ENCODE assay signal across 22 cellular contexts in the genomic region with DNA sequence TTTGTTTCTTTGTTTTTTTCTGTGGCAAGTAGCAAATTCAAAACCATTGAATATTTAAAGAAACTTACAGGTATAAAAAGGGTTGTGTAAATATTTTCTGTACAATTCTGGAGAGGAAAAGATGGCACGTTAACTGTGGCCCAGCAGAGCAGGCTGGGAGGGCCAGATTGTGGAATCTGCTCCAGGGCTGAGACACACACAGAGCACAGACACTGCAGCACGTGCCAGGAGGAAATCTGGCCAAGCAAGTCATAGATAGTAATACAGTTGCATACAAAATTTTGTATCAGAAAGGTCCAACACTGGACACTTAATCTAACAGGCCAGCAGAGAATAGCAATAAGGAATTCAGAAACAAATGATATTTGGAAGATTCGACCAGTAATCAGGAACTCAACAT.
"Had no signal": no experiment of that assay in that cellular context is flagged by ENCODE, and none has a peak within 500 bp of the region (broad histone marks: within the 10 kb centered on the region; RNA-seq: fewer than 3 reads in every experiment).

No MANE protein-coding gene starts in this region.

- H3K36me3 ChIP-seq: sigmoid colon, uterus had no signal

- ATAC-seq: esophagus mucosa; stimulated activated naive B cell treated with anti-CD40 and anti-IgM and Interleukin-4, amounts not matched to agents 10 μg/mL and 1 μg/mL and 100 μg/mL, for 72 hours had no signal

- H3K9me3 ChIP-seq: sigmoid colon, uterus had no signal

- H3K9me3 Mint-ChIP-seq: activated naive CD4-positive, alpha-beta T cell treated with anti-CD3 and anti-CD28 coated beads for 36 hours; nephron had no signal

- H3K4me3 Mint-ChIP-seq: activated CD4-positive, alpha-beta memory T cell treated with anti-CD3 and anti-CD28 coated beads for 36 hours; activated naive CD4-positive, alpha-beta T cell treated with anti-CD3 and anti-CD28 coated beads for 36 hours; memory B cell; nephron; stimulated activated naive B cell treated with anti-CD40 and anti-IgM and Interleukin-4, amounts not matched to agents 10 μg/mL and 1 μg/mL and 100 μg/mL, for 72 hours had no signal

- H3K36me3 Mint-ChIP-seq: activated CD4-positive, alpha-beta memory T cell treated with anti-CD3 and anti-CD28 coated beads for 36 hours; memory B cell; stimulated activated naive B cell treated with anti-CD40 and anti-IgM and Interleukin-4, amounts not matched to agents 10 μg/mL and 1 μg/mL and 100 μg/mL, for 72 hours had no signal

- H3K27ac ChIP-seq: sigmoid colon, uterus had no signal

- H3K4me1 Mint-ChIP-seq: memory B cell; stimulated activated naive B cell treated with anti-CD40 and anti-IgM and Interleukin-4, amounts not matched to agents 10 μg/mL and 1 μg/mL and 100 μg/mL, for 72 hours had no signal

- H3K27me3 ChIP-seq: sigmoid colon had no signal

- H3K27me3 Mint-ChIP-seq: activated CD4-positive, alpha-beta memory T cell treated with anti-CD3 and anti-CD28 coated beads for 36 hours; memory B cell; stimulated activated naive B cell treated with anti-CD40 and anti-IgM and Interleukin-4, amounts not matched to agents 10 μg/mL and 1 μg/mL and 100 μg/mL, for 72 hours had no signal

- H3K4me1 ChIP-seq: sigmoid colon, uterus had no signal

- H3K27ac Mint-ChIP-seq: activated CD4-positive, alpha-beta memory T cell treated with anti-CD3 and anti-CD28 coated beads for 36 hours; activated naive CD4-positive, alpha-beta T cell treated with anti-CD3 and anti-CD28 coated beads for 36 hours; memory B cell; nephron; stimulated activated naive B cell treated with anti-CD40 and anti-IgM and Interleukin-4, amounts not matched to agents 10 μg/mL and 1 μg/mL and 100 μg/mL, for 72 hours had no signal

- H3K4me3 ChIP-seq: sigmoid colon, smooth muscle cell, uterus had no signal

- DNase-seq: activated CD4-positive, alpha-beta memory T cell treated with anti-CD3 and anti-CD28 coated beads for 36 hours; activated CD4-positive, alpha-beta T cell treated with anti-CD3 and anti-CD28 coated beads for 48 hours; activated CD4-positive, CD25-positive, alpha-beta regulatory T cell; activated naive CD4-positive, alpha-beta T cell treated with anti-CD3 and anti-CD28 coated beads for 36 hours; activated T-cell treated with anti-CD3 and anti-CD28 coated beads, Interleukin-2, amount 50 U/mL, for 48 hours; amygdala; dermis blood vessel endothelial cell; effector CD8-positive, alpha-beta T cell; head of caudate nucleus; nucleus accumbens; posterior cingulate gyrus; sigmoid colon; stimulated activated CD4-positive, alpha-beta T cell treated with anti-CD3 and anti-CD28 coated beads, Interleukin-2, amount 100 ng/mL, for 48 hours; stimulated activated CD8-positive, alpha-beta memory T cell treated with anti-CD3 and anti-CD28 coated beads, Interleukin-4, amount 100 ng/mL, for 48 hours; stimulated activated naive B cell treated with anti-CD40 and anti-IgM and Interleukin-4, amounts not matched to agents 10 μg/mL and 1 μg/mL and 100 μg/mL, for 72 hours; T-helper 1 cell; trophoblast cell; uterus had no signal
